Comparison of ENCODE assay signal across 8 cellular contexts in genomic region chr11:62542750-62543567, GRCh38. TPM values are rescaled to one million over a fixed set of nuclear protein-coding genes. Genes with fewer than 3 reads are reported as not detected.
DNase-seq lines count a peak whose midpoint lies in the region; ATAC-seq and TF ChIP-seq lines count a peak whose summit lies in the region.

No MANE protein-coding gene starts in this region.

- ATAC-seq in GM21526 (IDR thresholded peaks at IDR 0.05; ENCODE audit: low FRiP score, unreplicated experiment) = no peak

- H3K4me3 ChIP-seq in adrenal gland = peak overlapping the region in 1 of 4 donors; percentile 93
- no peak overlapping the region for H3K4me3 ChIP-seq in cardiac muscle cell

- intact Hi-C loops in adrenal gland (cut with DNase I) (loop anchor here (5.0 kb wide), 1 partner anchor 121 kb away; no protein-coding TSS in a partner anchor), posterior cingulate gyrus (cut with DNase I) (loop anchor here (1.0 to 5.0 kb wide), 2 partner anchors 46 to 146 kb away; no protein-coding TSS in a partner anchor)

- H3K27me3 ChIP-seq in adrenal gland (no peaks in the 10 kb centered on the region), cardiac muscle cell (peaks cover 14% of the 10 kb centered on the region)

- H3K27ac ChIP-seq in adrenal gland (peak overlapping the region in 4 of 5 donors; percentile 49 to 96 (median 76)), cardiac muscle cell (no peak overlapping the region)

- TF ChIP-seq POLR2A in adrenal gland (IDR thresholded peaks at IDR 0.05) = no peak

- peaks cover 54 to 78% of the 10 kb centered on the region in 2 donors for H3K4me1 ChIP-seq in adrenal gland (replicated peaks in 1 of 2)
- peaks cover 34% of the 10 kb centered on the region for H3K4me1 ChIP-seq in cardiac muscle cell (ENCODE audit: low read depth)

- H3K36me3 ChIP-seq in adrenal gland (replicated peaks in 1 of 2) (no peaks in the 10 kb centered on the region), cardiac muscle cell (no peaks in the 10 kb centered on the region)

- no peaks in the 10 kb centered on the region for H3K9me3 ChIP-seq in adrenal gland (replicated peaks in 1 of 3)
- no peaks in the 10 kb centered on the region for H3K9me3 ChIP-seq in cardiac muscle cell (ENCODE audit: low read depth)

- TF ChIP-seq CTCF in adrenal gland (IDR thresholded peaks at IDR 0.05) = peak; percentile 91 to 98 (median 97)
- peak; percentile 98 for TF ChIP-seq CTCF in cardiac muscle cell (IDR thresholded peaks at IDR 0.05; ENCODE audit: low read depth, low read length)

- peak; percentile 75 for DNase-seq in NCI-H82 (lab: John Stamatoyannopoulos, UW)
- no peak for DNase-seq in NCI-H82 treated with DMSO at 0.1 percent for 48 hours (lab: John Stamatoyannopoulos, UW; ENCODE audit: unreplicated experiment)
- peak; percentile 60 to 62 for DNase-seq in Kasumi-1 (lab: John Stamatoyannopoulos, UW)
- DNase-seq in SW 1271 (lab: John Stamatoyannopoulos, UW) = peak; percentile 49 to 59
- peak; percentile 68 to 85 (median 75) for DNase-seq in adrenal gland
- DNase-seq in cardiac muscle cell (ENCODE audit: low read depth in 1 of 2, low spot score in 1 of 2) = peak; percentile 81 to 82
- DNase-seq in posterior cingulate gyrus = peak; percentile 42 to 95 (median 66)

- 1 to 11% (median 10%) methylated on average over 14 to 30 of the region's 30 CpGs for WGBS in adrenal gland, 4 donors

RNA-seq across cellular contexts. Expression of gene AHNAK, which starts 3.6 kb away (rescaled TPM):
- total RNA-seq in adrenal gland (100 to 1,000 TPM; 121 to 307 (median 204) TPM), cardiac muscle cell (50.1 and 77.1 TPM in 2 replicates)
- polyA plus RNA-seq in adrenal gland (10 to 100 TPM; 32.0 to 35.4 (median 32.7) TPM), cardiac muscle cell (10.9 and 13.4 TPM in 2 replicates)

RNA-seq across cellular contexts. Expression of gene EEF1G, which starts 30.7 kb away (rescaled TPM):
- total RNA-seq in adrenal gland (1,000 to 10,000 TPM in 6 of 8 donors, 100 to 1,000 TPM in 2; 943 to 1,585 (median 1,183) TPM), cardiac muscle cell (1,990 and 2,091 TPM in 2 replicates)
- polyA plus RNA-seq in adrenal gland (1,000 to 10,000 TPM in 1 of 3 donors, 100 to 1,000 TPM in 2; 646 to 1,257 (median 934) TPM), cardiac muscle cell (769 and 853 TPM in 2 replicates)

RNA-seq across cellular contexts. Expression of gene TUT1, which starts 48.4 kb away (rescaled TPM):
- 10 to 100 TPM in 7 of 8 donors, 1 to 10 TPM in 1; 7.0 to 32.4 (median 15.5) TPM for total RNA-seq in adrenal gland
- 10 to 100 TPM in 2 of 3 donors, 1 to 10 TPM in 1; 9.4 to 67.6 (median 34.0) TPM for polyA plus RNA-seq in adrenal gland
- total RNA-seq in cardiac muscle cell = 14.9 and 29.1 TPM in 2 replicates
- 18.7 and 32.1 TPM in 2 replicates for polyA plus RNA-seq in cardiac muscle cell

RNA-seq across cellular contexts. Expression of gene MTA2, which starts 58.7 kb away (rescaled TPM):
- total RNA-seq in adrenal gland (10 to 100 TPM; 66.9 to 97.3 (median 74.3) TPM), cardiac muscle cell (101 and 108 TPM in 2 replicates)
- polyA plus RNA-seq in adrenal gland (10 to 100 TPM; 66.5 to 82.4 (median 73.5) TPM), cardiac muscle cell (22.9 and 31.9 TPM in 2 replicates)
